Comparison of ENCODE assay signal across 12 cellular contexts in genomic region chrX:24343719-24344118, GRCh38. TPM values are rescaled to one million over a fixed set of nuclear protein-coding genes. Genes with fewer than 3 reads are reported as not detected.
DNase-seq lines count a peak whose midpoint lies in the region; ATAC-seq and TF ChIP-seq lines count a peak whose summit lies in the region.
"Had no signal": no experiment of that assay in that cellular context is flagged by ENCODE, and none has a peak within 500 bp of the region (broad histone marks: within the 10 kb centered on the region; RNA-seq: fewer than 3 reads in every experiment).

No MANE protein-coding gene starts in this region.

- H3K9me3 ChIP-seq in tibial nerve: no peaks in the 10 kb centered on the region
- H3K9me3 ChIP-seq: vagina had no signal

- DNase-seq in activated naive CD8-positive, alpha-beta T cell treated with anti-CD3 and anti-CD28 coated beads for 36 hours: peak; percentile 3
- DNase-seq in GM13976 (ENCODE audit: low spot score) (no peak), tibial nerve (ENCODE audit: low spot score in 2 of 2) (no peak), NCI-H345 treated with DMSO at 0.1 percent for 48 hours (lab: John Stamatoyannopoulos, UW; ENCODE audit: unreplicated experiment) (no peak)
- DNase-seq in stimulated activated CD4-positive, alpha-beta T cell treated with anti-CD3 and anti-CD28 coated beads, Interleukin-15, amount 100 ng/mL, for 24 hours: no peak
- DNase-seq: endodermal cell, NCI-H2171 had no signal

- in situ Hi-C loops in GM13976 (cut with MboI; ENCODE audit: low sequenced_read_pairs, unreplicated experiment): no loop called here

- H3K27ac Mint-ChIP-seq in activated naive CD8-positive, alpha-beta T cell treated with anti-CD3 and anti-CD28 coated beads for 36 hours: no peak overlapping the region
- H3K27ac Mint-ChIP-seq: endodermal cell had no signal

- peaks cover 7% of the 10 kb centered on the region for H3K27me3 Mint-ChIP-seq in activated naive CD8-positive, alpha-beta T cell treated with anti-CD3 and anti-CD28 coated beads for 36 hours

- no peak overlapping the region for H3K4me3 ChIP-seq in tibial nerve
- H3K4me3 ChIP-seq: vagina had no signal

- no peaks in the 10 kb centered on the region for H3K9me3 Mint-ChIP-seq in activated naive CD8-positive, alpha-beta T cell treated with anti-CD3 and anti-CD28 coated beads for 36 hours
- H3K9me3 Mint-ChIP-seq: endodermal cell had no signal

- WGBS in tibial nerve, 2 donors: 77% methylated on average over 9 of the region's 9 CpGs

- H3K4me1 ChIP-seq in tibial nerve: no peaks in the 10 kb centered on the region
- H3K4me1 ChIP-seq: vagina had no signal

- no peak overlapping the region for H3K4me3 Mint-ChIP-seq in activated naive CD8-positive, alpha-beta T cell treated with anti-CD3 and anti-CD28 coated beads for 36 hours
- H3K4me3 Mint-ChIP-seq: endodermal cell had no signal

- no peak overlapping the region for H3K27ac ChIP-seq in tibial nerve
- H3K27ac ChIP-seq: vagina had no signal

- no peak for TF ChIP-seq POLR2A in tibial nerve (IDR thresholded peaks at IDR 0.05)

- peak; percentile 93 for ATAC-seq in GM18502 (IDR thresholded peaks at IDR 0.05; ENCODE audit: poor library complexity, unreplicated experiment)
- peak; percentile 55 for ATAC-seq in GM19468 (IDR thresholded peaks at IDR 0.05; ENCODE audit: extremely low read depth, unreplicated experiment)
- peak; percentile 85 for ATAC-seq in HG03354 (IDR thresholded peaks at IDR 0.05; ENCODE audit: poor library complexity, severe bottlenecking, unreplicated experiment)

- TF ChIP-seq CTCF in GM13976 (IDR thresholded peaks at IDR 0.05; ENCODE audit: borderline replicate concordance, control extremely low read depth, extremely low read depth, insufficient read depth, missing control alignments) (no peak), tibial nerve (IDR thresholded peaks at IDR 0.05) (no peak)

- H3K36me3 ChIP-seq in tibial nerve: no peaks in the 10 kb centered on the region
- H3K36me3 ChIP-seq: vagina had no signal

- peaks cover 0 to 18% of the 10 kb centered on the region in 2 donors for H3K27me3 ChIP-seq in tibial nerve
- H3K27me3 ChIP-seq: vagina had no signal

- peaks cover 23% of the 10 kb centered on the region for H3K4me1 Mint-ChIP-seq in activated naive CD8-positive, alpha-beta T cell treated with anti-CD3 and anti-CD28 coated beads for 36 hours

- no peaks in the 10 kb centered on the region for H3K36me3 Mint-ChIP-seq in activated naive CD8-positive, alpha-beta T cell treated with anti-CD3 and anti-CD28 coated beads for 36 hours

- TF ChIP-seq EP300 in tibial nerve (IDR thresholded peaks at IDR 0.05): no peak

RNA-seq across cellular contexts. Expression of gene SUPT20HL1, which starts 16.7 kb away (rescaled TPM):
- not detected for total RNA-seq in activated naive CD8-positive, alpha-beta T cell treated with anti-CD3 and anti-CD28 coated beads for 36 hours
- total RNA-seq in tibial nerve: under 1 TPM in 1 of 4 donors, not detected in 3; 0.42 TPM
- total RNA-seq: osteoblast, vagina had no signal

RNA-seq across cellular contexts. Expression of gene SUPT20HL2, which starts 29.9 kb away (rescaled TPM):
- total RNA-seq in activated naive CD8-positive, alpha-beta T cell treated with anti-CD3 and anti-CD28 coated beads for 36 hours: not detected
- not detected for total RNA-seq in tibial nerve
- total RNA-seq: endodermal cell, osteoblast, vagina had no signal
